Comparison of ENCODE assay signal across 1 cellular context in genomic region chr9:136484153-136485048, GRCh38.
TF ChIP-seq lines count a peak whose summit lies in the region.

No MANE protein-coding gene starts in this region.

TF ChIP-seq in IMR-90, 13 proteins besides CTCF, POLR2A, EP300 and RAD21:
- TF ChIP-seq ELK1 (IDR thresholded peaks at IDR 0.05; ENCODE audit: borderline replicate concordance, low read depth, low read length) = no peak
- no peak for TF ChIP-seq RFX5 (IDR thresholded peaks at IDR 0.05; ENCODE audit: low read depth, low read length)
- no peak for TF ChIP-seq FOS (IDR thresholded peaks at IDR 0.05; ENCODE audit: low read depth, low read length)
- no peak for TF ChIP-seq CEBPB (IDR thresholded peaks at IDR 0.05; ENCODE audit: low read depth, low read length)
- TF ChIP-seq BHLHE40 (IDR thresholded peaks at IDR 0.05; ENCODE audit: low read depth, low read length) = no peak
- TF ChIP-seq MXI1 (IDR thresholded peaks at IDR 0.05; ENCODE audit: borderline replicate concordance, low read depth, low read length) = no peak
- TF ChIP-seq CHD1 (IDR thresholded peaks at IDR 0.05; ENCODE audit: low read depth, low read length) = no peak
- no peak for TF ChIP-seq NFE2L2 (IDR thresholded peaks at IDR 0.05; ENCODE audit: low read depth, low read length)
- TF ChIP-seq MAFK (IDR thresholded peaks at IDR 0.05; ENCODE audit: low read depth, low read length) = no peak
- no peak for TF ChIP-seq SMC3 (IDR thresholded peaks at IDR 0.05; ENCODE audit: low read depth, low read length)
- TF ChIP-seq USF2 (IDR thresholded peaks at IDR 0.05; ENCODE audit: low read depth, low read length) = no peak
- TF ChIP-seq RCOR1 (IDR thresholded peaks at IDR 0.05; ENCODE audit: insufficient replicate concordance, low read length) = no peak
- no peak for TF ChIP-seq MAZ (IDR thresholded peaks at IDR 0.05; ENCODE audit: borderline replicate concordance, low read depth, low read length)
